ENCODE assay signal across 1 cellular context in the genomic region with DNA sequence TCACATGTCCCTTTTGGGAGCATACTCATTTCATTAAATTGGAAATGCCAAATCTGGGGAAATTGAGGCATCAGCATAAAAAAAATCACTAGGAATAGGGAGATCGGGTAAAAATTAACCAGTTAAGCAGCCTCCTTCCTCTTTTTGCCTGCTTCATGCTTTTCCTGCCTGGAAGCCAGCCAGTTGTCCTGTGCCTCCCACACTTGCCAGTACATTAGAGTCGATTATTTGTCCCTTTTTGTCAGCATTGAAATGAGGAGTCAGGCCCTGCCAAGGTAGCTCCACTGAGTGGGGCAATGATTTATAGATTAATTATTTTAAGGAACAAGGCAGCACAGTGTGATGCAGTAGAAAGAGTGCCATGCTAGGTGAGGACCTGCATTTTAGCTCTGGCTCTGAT.
TF ChIP-seq lines count a peak whose summit lies in the region.

No MANE protein-coding gene starts in this region.

TF ChIP-seq in HepG2, 621 proteins besides CTCF, POLR2A, EP300 and RAD21 (continued from another document):
- TF ChIP-seq, protein P1, sequence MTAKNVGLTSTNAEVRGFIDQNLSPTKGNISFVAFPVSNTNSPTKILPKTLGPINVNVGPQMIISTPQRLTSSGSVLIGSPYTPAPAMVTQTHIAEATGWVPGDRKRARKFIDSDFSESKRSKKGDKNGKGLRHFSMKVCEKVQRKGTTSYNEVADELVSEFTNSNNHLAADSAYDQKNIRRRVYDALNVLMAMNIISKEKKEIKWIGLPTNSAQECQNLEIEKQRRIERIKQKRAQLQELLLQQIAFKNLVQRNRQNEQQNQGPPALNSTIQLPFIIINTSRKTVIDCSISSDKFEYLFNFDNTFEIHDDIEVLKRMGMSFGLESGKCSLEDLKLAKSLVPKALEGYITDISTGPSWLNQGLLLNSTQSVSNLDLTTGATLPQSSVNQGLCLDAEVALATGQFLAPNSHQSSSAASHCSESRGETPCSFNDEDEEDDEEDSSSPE (CRISPR knock-in tag; IDR thresholded peaks at IDR 0.05): no peak
- TF ChIP-seq, protein P2, sequence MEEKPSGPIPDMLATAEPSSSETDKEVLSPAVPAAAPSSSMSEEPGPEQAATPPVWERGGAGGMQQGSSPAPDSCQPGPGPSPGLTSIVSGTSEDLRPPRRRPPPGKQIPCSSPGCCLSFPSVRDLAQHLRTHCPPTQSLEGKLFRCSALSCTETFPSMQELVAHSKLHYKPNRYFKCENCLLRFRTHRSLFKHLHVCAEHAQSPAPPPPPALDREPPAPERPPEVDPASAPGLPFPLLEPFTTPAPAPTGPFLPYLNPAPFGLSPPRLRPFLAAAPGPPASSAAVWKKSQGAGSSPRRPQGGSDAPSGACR (CRISPR knock-in tag; IDR thresholded peaks at IDR 0.05): no peak
- no peak for TF ChIP-seq SPEN (CRISPR knock-in tag; IDR thresholded peaks at IDR 0.05; ENCODE audit: low read depth)
- TF ChIP-seq NFKB2 (CRISPR knock-in tag; IDR thresholded peaks at IDR 0.05; ENCODE audit: borderline replicate concordance): no peak
- no peak for TF ChIP-seq ZNF335 (CRISPR knock-in tag; IDR thresholded peaks at IDR 0.05)
- TF ChIP-seq ZNF766 (CRISPR knock-in tag; IDR thresholded peaks at IDR 0.05; ENCODE audit: borderline replicate concordance): no peak
- TF ChIP-seq, protein P3, sequence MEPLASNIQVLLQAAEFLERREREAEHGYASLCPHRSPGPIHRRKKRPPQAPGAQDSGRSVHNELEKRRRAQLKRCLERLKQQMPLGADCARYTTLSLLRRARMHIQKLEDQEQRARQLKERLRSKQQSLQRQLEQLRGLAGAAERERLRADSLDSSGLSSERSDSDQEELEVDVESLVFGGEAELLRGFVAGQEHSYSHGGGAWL (CRISPR knock-in tag; IDR thresholded peaks at IDR 0.05): no peak
- TF ChIP-seq ZNF282 (IDR thresholded peaks at IDR 0.05; ENCODE audit: partially characterized antibody): no peak
- TF ChIP-seq ZNF83 (CRISPR knock-in tag; IDR thresholded peaks at IDR 0.05; ENCODE audit: borderline replicate concordance): no peak
- TF ChIP-seq ZNF75D (CRISPR knock-in tag; IDR thresholded peaks at IDR 0.05; ENCODE audit: borderline replicate concordance): no peak
- TF ChIP-seq SOX13 (IDR thresholded peaks at IDR 0.05): no peak
- no peak for TF ChIP-seq SOX13 (CRISPR knock-in tag; conservative IDR thresholded peaks at IDR 0.05 in 1 of 2, IDR thresholded peaks at IDR 0.05 in 1 of 2)
- TF ChIP-seq ZMYM4 (CRISPR knock-in tag; IDR thresholded peaks at IDR 0.05): no peak
